In genomic region chr17:17724991-17725852, GRCh38 we compare ENCODE assay signal across 9 cellular contexts. TPM values are rescaled to one million over a fixed set of nuclear protein-coding genes. Genes with fewer than 3 reads are reported as not detected.
DNase-seq lines count a peak whose midpoint lies in the region; ATAC-seq and TF ChIP-seq lines count a peak whose summit lies in the region.
"Had no signal": no experiment of that assay in that cellular context is flagged by ENCODE, and none has a peak within 500 bp of the region (broad histone marks: within the 10 kb centered on the region; RNA-seq: fewer than 3 reads in every experiment).

No MANE protein-coding gene starts in this region.

- H3K27me3 Mint-ChIP-seq in chondrocyte (ENCODE audit: low read depth) (no peaks in the 10 kb centered on the region), naive B cell (peaks cover 20 to 31% (median 31%) of the 10 kb centered on the region in 3 donors)

- DNase-seq in A673 (ENCODE audit: low spot score) = peak; percentile 31
- DNase-seq in chondrocyte (ENCODE audit: low spot score) = no peak
- DNase-seq in naive B cell = no peak
- no peak for DNase-seq in COLO668 (lab: John Stamatoyannopoulos, UW; ENCODE audit: unreplicated experiment)
- DNase-seq in NOMO-1 treated with dmso at 0.1 percent for 144 hours (lab: John Stamatoyannopoulos, UW; ENCODE audit: unreplicated experiment) = no peak
- DNase-seq in mucosa of descending colon = no peak
- DNase-seq in hippocampal formation (lab: John Stamatoyannopoulos, UW) = no peak
- DNase-seq: SW 1271 had no signal

- H3K27ac Mint-ChIP-seq in chondrocyte (ENCODE audit: unreplicated experiment) (peak overlapping the region; percentile 54), naive B cell (peak overlapping the region in 5 of 6 donors; percentile 60 to 96 (median 87))

- H3K4me3 ChIP-seq in A673 (ENCODE audit: low read depth, low read length, poor library complexity, severe bottlenecking) (peak overlapping the region; percentile 73), HEK293 (ENCODE audit: low read depth, low read length) (peak overlapping the region; percentile 52), mucosa of descending colon (no peak overlapping the region)

- ATAC-seq in naive B cell (ENCODE audit: low read depth in 2 of 2) = peak; percentile 39 to 46
- no peak for ATAC-seq in mucosa of descending colon

- no peak for TF ChIP-seq CTCF in A673 (conservative IDR thresholded peaks at IDR 0.05; ENCODE audit: low read depth, low read length)
- no peak for TF ChIP-seq CTCF in HEK293 (tag by site-specific recombination; IDR thresholded peaks at IDR 0.05)
- no peak for TF ChIP-seq CTCF in chondrocyte (IDR thresholded peaks at IDR 0.05)
- TF ChIP-seq CTCF in mucosa of descending colon (IDR thresholded peaks at IDR 0.05) = no peak

- H3K4me1 ChIP-seq in A673 (ENCODE audit: insufficient read depth, low read length, poor library complexity, severe bottlenecking) = peaks cover 54% of the 10 kb centered on the region
- peaks cover 13% of the 10 kb centered on the region for H3K4me1 ChIP-seq in HEK293 (ENCODE audit: control insufficient read depth, insufficient read depth, low read length)
- peaks cover 5% of the 10 kb centered on the region for H3K4me1 ChIP-seq in mucosa of descending colon (ENCODE audit: low read depth)

- H3K9me3 Mint-ChIP-seq in chondrocyte (ENCODE audit: low read depth) = no peaks in the 10 kb centered on the region
- H3K9me3 Mint-ChIP-seq in naive B cell = no peaks in the 10 kb centered on the region

- H3K4me3 Mint-ChIP-seq in chondrocyte (ENCODE audit: unreplicated experiment) = peak overlapping the region; percentile 70
- H3K4me3 Mint-ChIP-seq in naive B cell = peak overlapping the region; percentile 80 to 96 (median 88)

- CTCF ChIA-PET in A673 (lab: Charles Lee) = no interaction called here
- CTCF ChIA-PET in HEK293 (lab: Yijun Ruan, JAX) = interaction anchor here (0.6 to 1.4 kb wide), 2 partner anchors 25 to 416 kb away, joined by 4 to 5 read pairs; no protein-coding TSS in a partner anchor

- no peaks in the 10 kb centered on the region for H3K9me3 ChIP-seq in A673 (ENCODE audit: low read depth, low read length, poor library complexity, severe bottlenecking)
- no peaks in the 10 kb centered on the region for H3K9me3 ChIP-seq in HEK293 (ENCODE audit: control insufficient read depth, insufficient read depth, low read depth, low read length)
- H3K9me3 ChIP-seq in mucosa of descending colon = no peaks in the 10 kb centered on the region

- H3K4me1 Mint-ChIP-seq in chondrocyte (ENCODE audit: low read depth) (peaks cover 35% of the 10 kb centered on the region), naive B cell (peaks cover 43 to 64% (median 47%) of the 10 kb centered on the region in 3 donors)

- no peaks in the 10 kb centered on the region for H3K36me3 ChIP-seq in A673 (ENCODE audit: insufficient read depth, low read length, poor library complexity, severe bottlenecking)
- H3K36me3 ChIP-seq in HEK293 (ENCODE audit: control insufficient read depth in 2 of 2, insufficient read depth in 1 of 2, low read length in 2 of 2) = peaks cover 0 to 21% of the 10 kb centered on the region in 2 experiments; a peak in 2 of 3 replicates
- no peaks in the 10 kb centered on the region for H3K36me3 ChIP-seq in mucosa of descending colon (ENCODE audit: low read depth)

- BruUV-seq in A673 (replicated peaks; lab: Mats Ljungman, UMichigan) = no TSS peak

- H3K36me3 Mint-ChIP-seq in chondrocyte (ENCODE audit: low read depth) = peaks cover 2% of the 10 kb centered on the region
- H3K36me3 Mint-ChIP-seq in naive B cell = no peaks in the 10 kb centered on the region

- intact Hi-C loops in A673 (cut with micrococcal nuclease; ENCODE audit: unreplicated experiment) (no loop called here), mucosa of descending colon (cut with DNase I, micrococcal nuclease) (no loop called here)

- POLR2A ChIA-PET in A673 (lab: Charles Lee; ENCODE audit: low non-redundant PET) = interaction anchor here (0.6 kb wide), 1 partner anchor 313 kb away, joined by 6 read pairs; no protein-coding TSS in a partner anchor
- POLR2A ChIA-PET in HEK293 (lab: Yijun Ruan, JAX) = interaction anchor here (0.6 to 1.0 kb wide), 4 partner anchors 12 to 111 kb away, joined by 3 to 6 read pairs (median 4); partner anchors contain the start of gene SREBF1

- H3K27me3 ChIP-seq in A673 (replicated peaks; ENCODE audit: insufficient read depth, low read depth, low read length, poor library complexity) = no peaks in the 10 kb centered on the region

- H3K27ac ChIP-seq in A673 (ENCODE audit: low read depth, low read length, poor library complexity, severe bottlenecking) (peak overlapping the region; percentile 76), HEK293 (ENCODE audit: extremely low read depth, low read depth, low read length) (no peak overlapping the region)

TF ChIP-seq in HEK293, 187 proteins besides CTCF, POLR2A, EP300 and RAD21:
- TF ChIP-seq ZNF292 (tag by site-specific recombination; IDR thresholded peaks at IDR 0.05; ENCODE audit: borderline replicate concordance, low read depth) = no peak
- TF ChIP-seq ZNF211 (tag by site-specific recombination; IDR thresholded peaks at IDR 0.05; ENCODE audit: low read depth) = no peak
- peak; percentile 66 for TF ChIP-seq ZNF341 (tag by site-specific recombination; IDR thresholded peaks at IDR 0.05; ENCODE audit: low read depth)
- no peak for TF ChIP-seq ZNF658 (tag by site-specific recombination; IDR thresholded peaks at IDR 0.05)
- TF ChIP-seq ZNF791 (tag by site-specific recombination; IDR thresholded peaks at IDR 0.05) = no peak

RNA-seq across cellular contexts. Expression of gene RAI1, which starts 44.0 kb away (rescaled TPM):
- total RNA-seq in A673 (2021) (46.8 and 58.9 TPM in 2 replicates), chondrocyte (24.0 to 28.7 TPM (median 28.6 TPM) in 3 replicates), mucosa of descending colon (10 to 100 TPM; 12.9 to 29.2 (median 17.0) TPM)
- polyA plus RNA-seq in naive B cell (ENCODE audit: low read depth in 6 of 6) = 1 to 10 TPM; 1.9 to 3.8 (median 2.6) TPM
